In the genomic region with DNA sequence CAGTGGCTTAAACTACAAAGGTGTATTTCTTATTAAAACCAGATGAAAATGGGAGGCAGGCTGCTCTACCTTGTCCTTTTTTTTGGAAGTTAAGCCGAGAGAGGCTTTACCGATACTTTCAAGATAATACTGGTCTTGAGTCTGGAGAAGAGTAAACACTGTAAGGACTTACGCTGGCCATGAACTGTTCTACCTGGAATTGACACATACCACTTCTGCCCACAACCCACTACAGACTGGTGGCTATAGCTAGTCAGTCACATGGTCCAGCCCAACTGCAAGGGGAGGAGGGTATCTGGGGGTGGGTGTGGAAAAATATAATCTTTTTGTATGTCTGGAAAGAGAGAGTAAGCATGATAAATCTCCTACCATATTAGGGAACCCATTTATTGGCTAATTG, we compare ENCODE assay signal across 27 cellular contexts. TPM values are rescaled to one million over a fixed set of nuclear protein-coding genes. Genes with fewer than 3 reads are reported as not detected.
A peak's percentile ranks its signal among the peaks of the same experiment; 100 is the strongest.
DNase-seq lines count a peak whose midpoint lies in the region; ATAC-seq, FAIRE-seq and TF ChIP-seq lines count a peak whose summit lies in the region.
"Had no signal": no experiment of that assay in that cellular context is flagged by ENCODE, and none has a peak within 500 bp of the region (broad histone marks: within the 10 kb centered on the region; RNA-seq: fewer than 3 reads in every experiment).

No MANE protein-coding gene starts in this region.

- H3K27ac Mint-ChIP-seq in activated naive CD8-positive, alpha-beta T cell treated with anti-CD3 and anti-CD28 coated beads, Interleukin-2, amount 50 U/mL, for 24 hours: peak overlapping the region; percentile 2
- H3K27ac Mint-ChIP-seq in activated naive CD8-positive, alpha-beta T cell treated with anti-CD3 and anti-CD28 coated beads for 36 hours: no peak overlapping the region
- H3K27ac Mint-ChIP-seq: CD14-positive monocyte; CD4-positive, CD25-positive, alpha-beta regulatory T cell; CD8-positive, alpha-beta memory T cell had no signal

- no peaks in the 10 kb centered on the region for H3K27me3 Mint-ChIP-seq in activated naive CD8-positive, alpha-beta T cell treated with anti-CD3 and anti-CD28 coated beads, Interleukin-2, amount 50 U/mL, for 24 hours
- H3K27me3 Mint-ChIP-seq in activated naive CD8-positive, alpha-beta T cell treated with anti-CD3 and anti-CD28 coated beads for 36 hours: no peaks in the 10 kb centered on the region
- H3K27me3 Mint-ChIP-seq: CD4-positive, alpha-beta memory T cell; CD4-positive, CD25-positive, alpha-beta regulatory T cell; CD8-positive, alpha-beta memory T cell had no signal

- POLR2A ChIA-PET in OCI-LY7 (lab: Charles Lee): interaction anchor here (0.7 to 2.4 kb wide), 4 partner anchors 10 to 104 kb away, joined by 3 to 9 read pairs (median 4); no protein-coding TSS in a partner anchor

- intact Hi-C loops in OCI-LY7 (cut with micrococcal nuclease; ENCODE audit: unreplicated experiment): no loop called here

- TF ChIP-seq CTCF in WERI-Rb-1 (IDR thresholded peaks at IDR 0.05; ENCODE audit: low read depth, low read length): no peak
- no peak for TF ChIP-seq CTCF in OCI-LY7 (conservative IDR thresholded peaks at IDR 0.05; ENCODE audit: low read length)

- H3K9me3 Mint-ChIP-seq in activated naive CD8-positive, alpha-beta T cell treated with anti-CD3 and anti-CD28 coated beads, Interleukin-2, amount 50 U/mL, for 24 hours: no peaks in the 10 kb centered on the region
- H3K9me3 Mint-ChIP-seq in activated naive CD8-positive, alpha-beta T cell treated with anti-CD3 and anti-CD28 coated beads for 36 hours: no peaks in the 10 kb centered on the region
- H3K9me3 Mint-ChIP-seq: CD14-positive monocyte; CD4-positive, alpha-beta memory T cell; CD4-positive, CD25-positive, alpha-beta regulatory T cell; CD8-positive, alpha-beta memory T cell had no signal

- H3K27me3 ChIP-seq in WERI-Rb-1 (ENCODE audit: insufficient read depth, low read depth, severe bottlenecking): no peaks in the 10 kb centered on the region
- H3K27me3 ChIP-seq: BE2C, BLaER1 had no signal

- H3K4me3 ChIP-seq in WERI-Rb-1 (ENCODE audit: low read depth, low read length): no peak overlapping the region
- H3K4me3 ChIP-seq in OCI-LY7 (ENCODE audit: low read depth, low read length, poor library complexity, severe bottlenecking): no peak overlapping the region
- H3K4me3 ChIP-seq: BLaER1, GM12878 had no signal

- H3K9me3 ChIP-seq in WERI-Rb-1 (ENCODE audit: severe bottlenecking): no peaks in the 10 kb centered on the region
- no peaks in the 10 kb centered on the region for H3K9me3 ChIP-seq in OCI-LY7 (ENCODE audit: low read length)
- H3K9me3 ChIP-seq: BE2C, BLaER1 had no signal

- no peak overlapping the region for H3K4me2 ChIP-seq in OCI-LY7 (ENCODE audit: low read length)
- H3K4me2 ChIP-seq: BLaER1 had no signal

- CTCF ChIA-PET in OCI-LY7 (lab: Charles Lee; ENCODE audit: unreplicated experiment): no interaction called here

- H3K27ac ChIP-seq in WERI-Rb-1 (no peak overlapping the region), OCI-LY7 (ENCODE audit: low read depth, low read length, poor library complexity, severe bottlenecking) (no peak overlapping the region)
- H3K27ac ChIP-seq: BLaER1 had no signal

- peaks cover 28% of the 10 kb centered on the region for H3K79me2 ChIP-seq in OCI-LY7 (ENCODE audit: insufficient read depth, low read depth, low read length)

- BruUV-seq in OCI-LY7 (replicated peaks; lab: Mats Ljungman, UMichigan): no TSS peak

- peaks cover 18% of the 10 kb centered on the region for H3K36me3 Mint-ChIP-seq in activated naive CD8-positive, alpha-beta T cell treated with anti-CD3 and anti-CD28 coated beads, Interleukin-2, amount 50 U/mL, for 24 hours (ENCODE audit: low read depth)
- H3K36me3 Mint-ChIP-seq in activated naive CD8-positive, alpha-beta T cell treated with anti-CD3 and anti-CD28 coated beads for 36 hours: peaks cover 29% of the 10 kb centered on the region
- H3K36me3 Mint-ChIP-seq: CD14-positive monocyte; CD4-positive, CD25-positive, alpha-beta regulatory T cell had no signal

- FAIRE-seq in GM12891 (lab: Jason Lieb, UNC) (peak; percentile 54), HTR-8/SVneo (lab: Jason Lieb, UNC) (peak; percentile 96), urothelium cell line (lab: Jason Lieb, UNC) (peak; percentile 81)
- FAIRE-seq: A204.1, GM12878, GM19239 had no signal

- H3K36me3 ChIP-seq in WERI-Rb-1 (no peaks in the 10 kb centered on the region), OCI-LY7 (ENCODE audit: insufficient read depth, low read length) (peaks cover 14% of the 10 kb centered on the region)
- H3K36me3 ChIP-seq: BE2C, BLaER1 had no signal

- no peak overlapping the region for H3K4me3 Mint-ChIP-seq in activated naive CD8-positive, alpha-beta T cell treated with anti-CD3 and anti-CD28 coated beads, Interleukin-2, amount 50 U/mL, for 24 hours
- H3K4me3 Mint-ChIP-seq in activated naive CD8-positive, alpha-beta T cell treated with anti-CD3 and anti-CD28 coated beads for 36 hours: no peak overlapping the region
- H3K4me3 Mint-ChIP-seq: CD14-positive monocyte; CD4-positive, alpha-beta memory T cell had no signal

- no peak for TF ChIP-seq POLR2A in GM12891 (IDR thresholded peaks at IDR 0.05; ENCODE audit: low read depth, low read length)

- H3K4me1 Mint-ChIP-seq in activated naive CD8-positive, alpha-beta T cell treated with anti-CD3 and anti-CD28 coated beads, Interleukin-2, amount 50 U/mL, for 24 hours: peaks cover 19% of the 10 kb centered on the region
- H3K4me1 Mint-ChIP-seq in activated naive CD8-positive, alpha-beta T cell treated with anti-CD3 and anti-CD28 coated beads for 36 hours: peaks cover 20% of the 10 kb centered on the region

- DNase-seq in activated naive CD8-positive, alpha-beta T cell treated with anti-CD3 and anti-CD28 coated beads, Interleukin-2, amount 50 U/mL, for 24 hours: no peak
- no peak for DNase-seq in activated naive CD8-positive, alpha-beta T cell treated with anti-CD3 and anti-CD28 coated beads for 36 hours
- no peak for DNase-seq in GM12891 (ENCODE audit: insufficient read length, low spot score)
- DNase-seq in HTR-8/SVneo (ENCODE audit: insufficient read length, low spot score): no peak
- DNase-seq in urothelium cell line (ENCODE audit: low spot score): no peak
- no peak for DNase-seq in WERI-Rb-1
- DNase-seq in OCI-LY7 (ENCODE audit: low spot score): no peak
- DNase-seq: 8988T; ACHN; BE2C; C1 segment of cervical spinal cord; CD4-positive, alpha-beta memory T cell; CD4-positive, CD25-positive, alpha-beta regulatory T cell; CD8-positive, alpha-beta memory T cell; COR-L47; DMS 273 treated with DMSO at 0.1 percent for 48 hours; DMS153; DMS53; DMS79; DND-41; EL; GDM1 had no signal

- no peak overlapping the region for H2AFZ ChIP-seq in OCI-LY7 (ENCODE audit: low read length)

- no peak for ATAC-seq in activated naive CD8-positive, alpha-beta T cell treated with anti-CD3 and anti-CD28 coated beads, Interleukin-2, amount 50 U/mL, for 24 hours
- ATAC-seq: GM12878 had no signal

- peaks cover 14% of the 10 kb centered on the region for H3K4me1 ChIP-seq in OCI-LY7 (ENCODE audit: insufficient read depth, low read length, poor library complexity, severe bottlenecking)
- H3K4me1 ChIP-seq: BE2C, BLaER1 had no signal

- H4K20me1 ChIP-seq in OCI-LY7 (ENCODE audit: insufficient read depth, low read length): no peaks in the 10 kb centered on the region

- no peaks in the 10 kb centered on the region for H3K9me2 ChIP-seq in OCI-LY7 (ENCODE audit: insufficient read depth, low read length)

TF ChIP-seq in GM12891, 5 proteins besides CTCF, POLR2A, EP300 and RAD21:
- TF ChIP-seq PAX5 (IDR thresholded peaks at IDR 0.05; ENCODE audit: insufficient read depth, low read length, severe bottlenecking): no peak
- no peak for TF ChIP-seq POLR2AphosphoS5 (IDR thresholded peaks at IDR 0.05; ENCODE audit: low read depth, low read length)

RNA-seq across cellular contexts. Expression of a gene that starts 4.4 kb away (rescaled TPM):
- 10 to 100 TPM; 58.6 to 65.6 TPM for total RNA-seq in activated naive CD8-positive, alpha-beta T cell treated with anti-CD3 and anti-CD28 coated beads for 36 hours
- 31.1 TPM for polyA plus RNA-seq in GM12891 (2012; ENCODE audit: low read depth, missing spikeins)
- total RNA-seq in OCI-LY7 (2014; rRNA removed; shearing (Covaris generic)): 90.3 and 128 TPM in 2 replicates
- 157 and 174 TPM in 2 replicates for total RNA-seq in OCI-LY7 (2022)
